In the genomic region with DNA sequence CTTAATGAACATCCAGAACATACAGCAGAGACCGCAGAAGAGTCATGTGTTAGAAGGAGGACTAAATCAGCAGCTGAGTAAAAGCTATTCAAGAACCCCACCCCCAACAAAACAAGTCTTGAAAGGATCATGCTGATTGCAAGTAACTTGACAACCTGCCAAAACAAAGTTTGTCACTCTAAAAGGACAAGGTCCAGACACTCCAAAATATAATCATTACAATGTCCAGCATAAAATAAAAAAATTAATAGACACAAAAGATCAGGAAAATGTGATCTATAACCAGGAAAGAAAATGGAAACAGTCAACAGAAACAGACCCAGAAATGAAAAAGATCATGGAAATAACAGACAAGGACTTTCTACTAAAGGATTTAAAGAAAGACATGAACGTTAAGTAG, we compare ENCODE assay signal across 20 cellular contexts. TPM values are rescaled to one million over a fixed set of nuclear protein-coding genes. Genes with fewer than 3 reads are reported as not detected.
DNase-seq lines count a peak whose midpoint lies in the region; ATAC-seq, FAIRE-seq and TF ChIP-seq lines count a peak whose summit lies in the region.
"Had no signal": no experiment of that assay in that cellular context is flagged by ENCODE, and none has a peak within 500 bp of the region (broad histone marks: within the 10 kb centered on the region; RNA-seq: fewer than 3 reads in every experiment).

No MANE protein-coding gene starts in this region.

- peaks cover 3% of the 10 kb centered on the region for H3K27me3 Mint-ChIP-seq in glutamatergic neuron (ENCODE audit: unreplicated experiment)
- H3K27me3 Mint-ChIP-seq in stimulated activated naive CD8-positive, alpha-beta T cell treated with anti-CD3 and anti-CD28 coated beads, Interleukin-15, amount 100 ng/mL, for 72 hours = no peaks in the 10 kb centered on the region
- H3K27me3 Mint-ChIP-seq: CD8-positive, alpha-beta memory T cell had no signal

- TF ChIP-seq CTCF in GM12865 (IDR thresholded peaks at IDR 0.05; ENCODE audit: insufficient read depth, low read depth, low read length, missing control alignments) = no peak
- no peak for TF ChIP-seq CTCF in glutamatergic neuron (IDR thresholded peaks at IDR 0.05; ENCODE audit: partially characterized antibody, unreplicated experiment)
- TF ChIP-seq CTCF in esophagus muscularis mucosa (IDR thresholded peaks at IDR 0.05) = no peak

- H3K4me3 Mint-ChIP-seq in glutamatergic neuron (ENCODE audit: unreplicated experiment) = no peak overlapping the region
- no peak overlapping the region for H3K4me3 Mint-ChIP-seq in stimulated activated naive CD8-positive, alpha-beta T cell treated with anti-CD3 and anti-CD28 coated beads, Interleukin-15, amount 100 ng/mL, for 72 hours
- H3K4me3 Mint-ChIP-seq: CD8-positive, alpha-beta memory T cell; HFFc6 had no signal

- H3K9me3 ChIP-seq in small intestine (ENCODE audit: control insufficient read depth, low read depth) (no peaks in the 10 kb centered on the region), esophagus muscularis mucosa (peaks cover 0 to 6% (median 0%) of the 10 kb centered on the region in 4 donors)

- H3K27ac ChIP-seq in small intestine (ENCODE audit: low read depth in 1 of 2, low read length in 1 of 2) (no peak overlapping the region), esophagus muscularis mucosa (replicated peaks in 1 of 4) (no peak overlapping the region)

- intact Hi-C loops in esophagus muscularis mucosa (cut with DNase I) = no loop called here

- H3K36me3 ChIP-seq in small intestine (ENCODE audit: control insufficient read depth in 2 of 2, insufficient read depth in 2 of 2, low read length in 2 of 2) = no peaks in the 10 kb centered on the region
- H3K36me3 ChIP-seq in esophagus muscularis mucosa = no peaks in the 10 kb centered on the region

- WGBS in small intestine, 3 donors = 70 to 81% (median 70%) methylated on average over 2 of the region's 2 CpGs
- 93% methylated on average over 2 of the region's 2 CpGs for WGBS in esophagus muscularis mucosa

- no peak for TF ChIP-seq POLR2A in esophagus muscularis mucosa (IDR thresholded peaks at IDR 0.05; ENCODE audit: low read depth)

- no peaks in the 10 kb centered on the region for H3K9me3 Mint-ChIP-seq in glutamatergic neuron (ENCODE audit: unreplicated experiment)
- H3K9me3 Mint-ChIP-seq in stimulated activated naive CD8-positive, alpha-beta T cell treated with anti-CD3 and anti-CD28 coated beads, Interleukin-15, amount 100 ng/mL, for 72 hours = peaks cover 8 to 9% of the 10 kb centered on the region in 2 donors

- H3K27ac Mint-ChIP-seq in glutamatergic neuron (ENCODE audit: unreplicated experiment) = peak overlapping the region; percentile 21
- no peak overlapping the region for H3K27ac Mint-ChIP-seq in stimulated activated naive CD8-positive, alpha-beta T cell treated with anti-CD3 and anti-CD28 coated beads, Interleukin-15, amount 100 ng/mL, for 72 hours
- H3K27ac Mint-ChIP-seq: CD8-positive, alpha-beta memory T cell; HFFc6 had no signal

- TF ChIP-seq EP300 in esophagus muscularis mucosa (IDR thresholded peaks at IDR 0.05) = no peak

- H3K27me3 ChIP-seq in small intestine (ENCODE audit: control insufficient read depth in 2 of 2, insufficient read depth in 2 of 2, low read length in 2 of 2) (no peaks in the 10 kb centered on the region), esophagus muscularis mucosa (no peaks in the 10 kb centered on the region)
- H3K27me3 ChIP-seq: BLaER1 treated with 17β-estradiol and CSF1 and Interleukin-3, amounts not matched to agents 10 nM and 100 nM had no signal

- H3K4me3 ChIP-seq in GM12865 (ENCODE audit: low read depth, low read length) (no peak overlapping the region), small intestine (ENCODE audit: low read depth in 1 of 2, low read length in 2 of 2) (no peak overlapping the region), esophagus muscularis mucosa (no peak overlapping the region)
- H3K4me3 ChIP-seq: BLaER1 treated with 17β-estradiol and CSF1 and Interleukin-3, amounts not matched to agents 10 nM and 100 nM had no signal

- DNase-seq in GM12865 (ENCODE audit: low read depth) (peak; percentile 6), OCI-M1 (lab: John Stamatoyannopoulos, UW) (peak; percentile 31), glutamatergic neuron (no peak), small intestine (peak; percentile 5), esophagus muscularis mucosa (ENCODE audit: extremely low spot score) (no peak), NCI-H2029 treated with DMSO at 0.1 percent for 48 hours (lab: John Stamatoyannopoulos, UW) (no peak)
- no peak for DNase-seq in stimulated activated naive CD8-positive, alpha-beta T cell treated with anti-CD3 and anti-CD28 coated beads, Interleukin-15, amount 100 ng/mL, for 72 hours
- DNase-seq: CD8-positive, alpha-beta memory T cell; DMS79 treated with DMSO at 0.1 percent for 48 hours; HFFc6; IMR-90; Karpas-422; NCI-H1105 treated with DMSO at 0.1 percent for 48 hours; NCI-H1694; NCI-H510A; NCI-H748 treated with DMSO at 0.1 percent for 48 hours; RPMI8226; SIG-M5 had no signal

- ATAC-seq in stimulated activated naive CD8-positive, alpha-beta T cell treated with anti-CD3 and anti-CD28 coated beads, Interleukin-15, amount 100 ng/mL, for 72 hours = no peak

- no peaks in the 10 kb centered on the region for H3K4me1 ChIP-seq in small intestine (ENCODE audit: control insufficient read depth in 2 of 2, insufficient read depth in 1 of 2, low read depth in 1 of 2, low read length in 1 of 2)
- no peaks in the 10 kb centered on the region for H3K4me1 ChIP-seq in esophagus muscularis mucosa

- H3K4me1 Mint-ChIP-seq in glutamatergic neuron (ENCODE audit: low read depth, unreplicated experiment) = peaks cover 13% of the 10 kb centered on the region
- H3K4me1 Mint-ChIP-seq in stimulated activated naive CD8-positive, alpha-beta T cell treated with anti-CD3 and anti-CD28 coated beads, Interleukin-15, amount 100 ng/mL, for 72 hours = no peaks in the 10 kb centered on the region
- H3K4me1 Mint-ChIP-seq: CD8-positive, alpha-beta memory T cell had no signal

- no peak for FAIRE-seq in small intestine (lab: Jason Lieb, UNC)
- FAIRE-seq: D721Med had no signal

- peaks cover 4% of the 10 kb centered on the region for H3K36me3 Mint-ChIP-seq in glutamatergic neuron (ENCODE audit: unreplicated experiment)

RNA-seq across cellular contexts. Expression of a gene that starts 28.5 kb away (rescaled TPM):
- total RNA-seq in glutamatergic neuron (ENCODE audit: unreplicated experiment) (400 TPM), esophagus muscularis mucosa (10 to 100 TPM; 29.7 to 58.6 (median 38.5) TPM)
- polyA plus RNA-seq in small intestine = 1 to 10 TPM in 2 of 3 donors, under 1 TPM in 1; 0.67 to 4.9 (median 3.0) TPM

Comparison
In these comparisons a context has a peak if more than half of its experiments do, and no peak if none do; other contexts are left out.
1. DNase-seq: peak in GM12865 (single experiment), OCI-M1 (single experiment) and small intestine (single experiment); none in glutamatergic neuron (single experiment), esophagus muscularis mucosa (single experiment), stimulated activated naive CD8-positive, alpha-beta T cell treated with anti-CD3 and anti-CD28 coated beads, Interleukin-15, amount 100 ng/mL, for 72 hours (0 of 2) and NCI-H2029 treated with DMSO at 0.1 percent for 48 hours (single experiment).